Comparison of ENCODE assay signal across 16 cellular contexts in genomic region chr6:170245233-170245992, GRCh38.
"Had no signal": no experiment of that assay in that cellular context is flagged by ENCODE, and none has a peak within 500 bp of the region (broad histone marks: within the 10 kb centered on the region; RNA-seq: fewer than 3 reads in every experiment).

No MANE protein-coding gene starts in this region.

- H3K27me3 ChIP-seq: neutrophil had no signal

- H3K9me3 ChIP-seq: esophagus muscularis mucosa, lower lobe of right lung, neutrophil, suprapubic skin had no signal

- DNase-seq: activated CD4-positive, alpha-beta T cell treated with anti-CD3 and anti-CD28 coated beads for 1 hour; activated CD4-positive, alpha-beta T cell treated with anti-CD3 and anti-CD28 coated beads, Interleukin-2, amount 50 U/mL, for 4 hours; activated naive CD4-positive, alpha-beta T cell treated with anti-CD3 and anti-CD28 coated beads, Interleukin-2, amount 10 ng/mL, durations not matched to agents 7 days and 5 days; activated T-cell treated with anti-CD3 and anti-CD28 coated beads for 4 hours; lower lobe of right lung; stimulated activated naive CD8-positive, alpha-beta T cell treated with anti-CD3 and anti-CD28 coated beads, Interleukin-15, Interleukin-2, amounts not matched to agents 100 U/mL and 50 U/mL, for 24 hours; T-cell; T-helper 9 cell; trophoblast cell had no signal

- FAIRE-seq: astrocyte had no signal

- ATAC-seq: activated T-helper 17 cell treated with anti-CD3 and anti-CD28 coated beads, Interleukin-2, amount 50 U/mL, for 72 hours; lower lobe of right lung; stimulated activated naive CD8-positive, alpha-beta T cell treated with anti-CD3 and anti-CD28 coated beads, Interleukin-15, Interleukin-2, amounts not matched to agents 100 U/mL and 50 U/mL, for 24 hours; T-cell had no signal

- H3K36me3 ChIP-seq: esophagus muscularis mucosa, lower lobe of right lung, neutrophil, suprapubic skin had no signal

- H3K27ac ChIP-seq: esophagus muscularis mucosa, lower lobe of right lung, neutrophil, SK-N-MC, skin epidermis, suprapubic skin had no signal

- H3K4me3 ChIP-seq: esophagus muscularis mucosa, lower lobe of right lung, SK-N-MC, skin epidermis, suprapubic skin had no signal
